ENCODE assay signal across 34 cellular contexts in the genomic region with DNA sequence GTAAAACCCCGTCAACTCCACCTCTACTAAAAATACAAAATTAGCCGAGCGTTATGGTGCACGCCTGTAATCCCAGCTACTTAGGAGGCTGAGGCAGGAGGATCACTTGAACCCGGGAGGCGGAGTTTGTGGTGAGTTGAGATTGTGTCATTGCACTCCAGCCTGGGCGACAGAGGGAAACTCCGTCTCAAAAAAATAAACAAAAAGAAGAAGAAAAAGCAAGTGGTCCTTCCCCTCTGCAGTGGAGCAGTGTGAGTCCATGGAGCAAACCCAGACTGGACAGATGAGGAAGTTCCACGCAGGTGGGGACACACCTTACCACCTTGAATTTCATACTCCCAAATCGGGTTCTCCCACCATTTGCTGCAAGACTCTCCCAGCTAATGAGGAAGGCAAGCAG. TPM values are rescaled to one million over a fixed set of nuclear protein-coding genes. Genes with fewer than 3 reads are reported as not detected.
DNase-seq lines count a peak whose midpoint lies in the region; ATAC-seq and TF ChIP-seq lines count a peak whose summit lies in the region.
"Had no signal": no experiment of that assay in that cellular context is flagged by ENCODE, and none has a peak within 500 bp of the region (broad histone marks: within the 10 kb centered on the region; RNA-seq: fewer than 3 reads in every experiment).

No MANE protein-coding gene starts in this region.

- H2AFZ ChIP-seq in SK-N-SH (ENCODE audit: low read depth) (peak overlapping the region; percentile 50; the same call in 1 of the 2 replicates), fibroblast of lung (ENCODE audit: low read length) (no peak overlapping the region)

- H3K27me3 ChIP-seq in SK-N-SH (ENCODE audit: insufficient read depth) (no peaks in the 10 kb centered on the region), SJSA1 (replicated peaks) (no peaks in the 10 kb centered on the region), fibroblast of lung (ENCODE audit: control insufficient read depth, insufficient read depth, low read length) (no peaks in the 10 kb centered on the region), vagina (no peaks in the 10 kb centered on the region), right atrium auricular region (no peaks in the 10 kb centered on the region)

- H3F3A ChIP-seq in SK-N-SH (replicated peaks; ENCODE audit: insufficient read depth), result peaks cover 42% of the 10 kb centered on the region

- H3K4me2 ChIP-seq in SK-N-SH, result peak overlapping the region; percentile 39
- no peak overlapping the region for H3K4me2 ChIP-seq in fibroblast of lung (ENCODE audit: extremely low read depth, insufficient read depth, low read length)
- H3K4me2 ChIP-seq: smooth muscle cell had no signal

- CTCF ChIA-PET in SK-N-SH (lab: Yijun Ruan, JAX), result interaction anchor here (0.8 to 2.4 kb wide), 6 partner anchors 19 to 219 kb away, joined by 3 to 11 read pairs (median 4); no protein-coding TSS in a partner anchor

- H3K9ac ChIP-seq in SK-N-SH (peak overlapping the region; percentile 36; the same call in 1 of the 2 replicates), fibroblast of lung (ENCODE audit: insufficient read depth, low read length) (no peak overlapping the region)

- H3K79me2 ChIP-seq in SK-N-SH (ENCODE audit: insufficient read depth), result peaks cover 16% of the 10 kb centered on the region; the same call in 1 of the 2 replicates
- H3K79me2 ChIP-seq in fibroblast of lung (ENCODE audit: control insufficient read depth, insufficient read depth, low read length), result no peaks in the 10 kb centered on the region

- no peaks in the 10 kb centered on the region for H4K20me1 ChIP-seq in SK-N-SH (ENCODE audit: insufficient read depth)
- no peaks in the 10 kb centered on the region for H4K20me1 ChIP-seq in fibroblast of lung (ENCODE audit: control insufficient read depth, extremely low read depth, insufficient read depth, low read length)

- no peak for TF ChIP-seq POLR2A in vagina (IDR thresholded peaks at IDR 0.05)

- no peak for TF ChIP-seq EP300 in SK-N-SH (IDR thresholded peaks at IDR 0.05; ENCODE audit: borderline replicate concordance in 1 of 2, low read depth in 1 of 2, low read length in 1 of 2)

- H3K27ac ChIP-seq in SK-N-SH (ENCODE audit: low read depth in 2 of 2, low read length in 1 of 2), result peak overlapping the region in 1 of 2 experiments; percentile 98; a peak in 2 of 4 replicates
- peak overlapping the region; percentile 41; the same call in 1 of the 2 replicates for H3K27ac ChIP-seq in SJSA1
- H3K27ac ChIP-seq in fibroblast of lung (ENCODE audit: insufficient read depth, low read length), result peak overlapping the region; percentile 1
- H3K27ac ChIP-seq in vagina, result peak overlapping the region; percentile 6
- H3K27ac ChIP-seq in right atrium auricular region, result no peak overlapping the region
- H3K27ac ChIP-seq: HL-60, SK-N-MC had no signal

- H3K4me1 ChIP-seq in SK-N-SH (ENCODE audit: control insufficient read depth in 1 of 2, insufficient read depth in 2 of 2, low read depth in 1 of 2, low read length in 1 of 2), result peaks cover 11 to 38% of the 10 kb centered on the region in 2 experiments; a peak in 3 of 4 replicates
- H3K4me1 ChIP-seq in SJSA1 (replicated peaks), result peaks cover 69% of the 10 kb centered on the region
- peaks cover 10% of the 10 kb centered on the region for H3K4me1 ChIP-seq in fibroblast of lung (ENCODE audit: control insufficient read depth, extremely low read depth, insufficient read depth, low read length)
- peaks cover 8% of the 10 kb centered on the region for H3K4me1 ChIP-seq in vagina
- H3K4me1 ChIP-seq in right atrium auricular region, result peaks cover 0 to 37% of the 10 kb centered on the region in 2 donors

- TF ChIP-seq CTCF in SK-N-SH (IDR thresholded peaks at IDR 0.05) (no peak), fibroblast of lung (conservative IDR thresholded peaks at IDR 0.05 in 1 of 2, IDR thresholded peaks at IDR 0.05 in 1 of 2; ENCODE audit: low read depth in 1 of 2, low read length in 2 of 2) (no peak), vagina (IDR thresholded peaks at IDR 0.05) (no peak), right atrium auricular region (IDR thresholded peaks at IDR 0.05) (no peak)

- WGBS in SK-N-SH (ENCODE audit: low lambda C conversion rate), result 89% methylated on average over 10 of the region's 10 CpGs

- no peaks in the 10 kb centered on the region for H3K9me2 ChIP-seq in SK-N-SH

- no peak overlapping the region for H3K4me3 ChIP-seq in SK-N-SH (ENCODE audit: low read depth in 2 of 2, low read length in 1 of 2)
- no peak overlapping the region for H3K4me3 ChIP-seq in SJSA1
- no peak overlapping the region for H3K4me3 ChIP-seq in fibroblast of lung (replicated peaks in 1 of 4; ENCODE audit: control extremely low read depth in 1 of 4, insufficient read depth in 1 of 4, low read depth in 3 of 4, low read length in 4 of 4)
- no peak overlapping the region for H3K4me3 ChIP-seq in vagina
- no peak overlapping the region for H3K4me3 ChIP-seq in right atrium auricular region
- H3K4me3 ChIP-seq: GM12878, left ventricle myocardium inferior, SK-N-MC, smooth muscle cell had no signal

- H3K36me3 ChIP-seq in SK-N-SH (replicated peaks in 1 of 2; ENCODE audit: control insufficient read depth in 1 of 2, insufficient read depth in 2 of 2, low read length in 1 of 2), result no peaks in the 10 kb centered on the region
- H3K36me3 ChIP-seq in SJSA1, result no peaks in the 10 kb centered on the region
- H3K36me3 ChIP-seq in fibroblast of lung (ENCODE audit: control insufficient read depth, insufficient read depth, low read length), result no peaks in the 10 kb centered on the region
- no peaks in the 10 kb centered on the region for H3K36me3 ChIP-seq in vagina
- no peaks in the 10 kb centered on the region for H3K36me3 ChIP-seq in right atrium auricular region
- H3K36me3 ChIP-seq: left ventricle myocardium inferior had no signal

- no peaks in the 10 kb centered on the region for H3K9me3 ChIP-seq in SK-N-SH
- no peaks in the 10 kb centered on the region for H3K9me3 ChIP-seq in SJSA1 (replicated peaks)
- no peaks in the 10 kb centered on the region for H3K9me3 ChIP-seq in fibroblast of lung (ENCODE audit: control insufficient read depth, insufficient read depth, low read depth, low read length)
- no peaks in the 10 kb centered on the region for H3K9me3 ChIP-seq in vagina
- no peaks in the 10 kb centered on the region for H3K9me3 ChIP-seq in right atrium auricular region
- H3K9me3 ChIP-seq: left ventricle myocardium inferior had no signal

- DNase-seq in SK-N-SH (no peak), SJSA1 (ENCODE audit: low read depth in 1 of 2, low spot score in 2 of 2) (no peak), fibroblast of lung (ENCODE audit: low read depth in 2 of 2) (no peak), vagina (ENCODE audit: extremely low spot score in 2 of 2) (no peak), activated T-cell treated with anti-CD3 and anti-CD28 coated beads for 4 hours (no peak), NCI-H128 (lab: John Stamatoyannopoulos, UW; ENCODE audit: unreplicated experiment) (no peak), right atrium auricular region (ENCODE audit: low spot score) (no peak)
- DNase-seq: 8988T; activated CD8-positive, alpha-beta T cell treated with anti-CD3 and anti-CD28 coated beads for 36 hours; AML-193; caudate nucleus; CD8-positive, alpha-beta T cell; DMS 273 treated with DMSO at 0.1 percent for 48 hours; left ventricle myocardium inferior; naive B cell; NCI-H1417; NCI-H2081; NCI-H226; NCI-H69; occipital lobe; RPMI8226; T-helper 2 cell had no signal

- POLR2A ChIA-PET in SK-N-SH (lab: Yijun Ruan, JAX), result no interaction called here

- ATAC-seq in SK-N-SH treated with all-trans-retinoic acid at 6 μM for 48 hours, result no peak
- ATAC-seq: activated CD8-positive, alpha-beta T cell treated with anti-CD3 and anti-CD28 coated beads for 36 hours; CD8-positive, alpha-beta T cell; GM12878; stimulated activated effector memory CD8-positive, alpha-beta T cell treated with anti-CD3 and anti-CD28 coated beads, Interleukin-12 subunit alpha, Interleukin-12 subunit beta, amount 100 ng/mL, for 72 hours had no signal

- TF ChIP-seq RAD21 in SK-N-SH (IDR thresholded peaks at IDR 0.05; ENCODE audit: low read length), result no peak

- intact Hi-C loops in vagina (cut with DNase I), result no loop called here

RNA-seq across cellular contexts. Expression of gene SERPINE1, which starts 13.0 kb away (rescaled TPM):
- 4,174 and 5,753 TPM in 2 replicates for polyA plus RNA-seq in SK-N-SH (2012; rRNA removed)
- polyA plus RNA-seq in SK-N-SH (2012; cell fraction: cytosol; rRNA removed), result 2,518 and 3,426 TPM in 2 replicates
- 3,662 and 5,083 TPM in 2 replicates for polyA plus RNA-seq in SK-N-SH (2012; cell fraction: nucleus; rRNA removed)
- 21.8 and 25.6 TPM in 2 replicates for total RNA-seq in SJSA1 (2014; rRNA removed; shearing (Covaris generic))
- 41.3 and 167 TPM in 2 replicates for total RNA-seq in fibroblast of lung
- polyA plus RNA-seq in fibroblast of lung, result 679 and 1,153 TPM in 2 replicates
- polyA plus RNA-seq in fibroblast of lung (2012), result 413 and 685 TPM in 2 replicates
- 763 and 1,105 TPM in 2 replicates for polyA minus RNA-seq in fibroblast of lung (ENCODE audit: low replicate concordance)
- total RNA-seq in vagina, result 14.7 TPM
- 10 to 100 TPM; 28.0 to 40.8 TPM for total RNA-seq in right atrium auricular region
- polyA plus RNA-seq: IgD-negative memory B cell had no signal

RNA-seq across cellular contexts. Expression of gene TRIM56, which starts 28.6 kb away (rescaled TPM):
- polyA plus RNA-seq in SK-N-SH (2012; rRNA removed) (2.5 and 2.9 TPM in 2 replicates), fibroblast of lung (4.7 and 6.0 TPM in 2 replicates)
- polyA plus RNA-seq in SK-N-SH (2012; cell fraction: cytosol; rRNA removed), result 2.4 TPM in 2 replicates
- polyA plus RNA-seq in SK-N-SH (2012; cell fraction: nucleus; rRNA removed), result 7.4 and 7.8 TPM in 2 replicates
- 5.2 and 10.3 TPM in 2 replicates for total RNA-seq in SJSA1 (2014; rRNA removed; shearing (Covaris generic))
- total RNA-seq in fibroblast of lung (21.8 and 27.6 TPM in 2 replicates), vagina (19.4 TPM), right atrium auricular region (10 to 100 TPM; 10.2 to 15.2 TPM)
- polyA plus RNA-seq in fibroblast of lung (2012), result 11.3 and 16.2 TPM in 2 replicates
- polyA minus RNA-seq in fibroblast of lung (ENCODE audit: low replicate concordance), result 9.5 and 9.6 TPM in 2 replicates

RNA-seq across cellular contexts. Expression of gene AP1S1, which starts 40.4 kb away (rescaled TPM):
- 616 and 704 TPM in 2 replicates for polyA plus RNA-seq in SK-N-SH (2012; rRNA removed)
- polyA plus RNA-seq in SK-N-SH (2012; cell fraction: cytosol; rRNA removed), result 481 and 593 TPM in 2 replicates
- 340 and 390 TPM in 2 replicates for polyA plus RNA-seq in SK-N-SH (2012; cell fraction: nucleus; rRNA removed)
- 98.4 and 119 TPM in 2 replicates for total RNA-seq in SJSA1 (2014; rRNA removed; shearing (Covaris generic))
- total RNA-seq in fibroblast of lung, result 127 and 139 TPM in 2 replicates
- polyA plus RNA-seq in fibroblast of lung, result 128 and 185 TPM in 2 replicates
- polyA plus RNA-seq in fibroblast of lung (2012), result 136 and 181 TPM in 2 replicates
- 78.8 and 128 TPM in 2 replicates for polyA minus RNA-seq in fibroblast of lung (ENCODE audit: low replicate concordance)
- total RNA-seq in vagina, result 42.5 TPM
- 10 to 100 TPM; 16.1 to 18.8 TPM for total RNA-seq in right atrium auricular region

RNA-seq across cellular contexts. Expression of gene VGF, which starts 51.5 kb away (rescaled TPM):
- 17.4 and 54.3 TPM in 2 replicates for polyA plus RNA-seq in SK-N-SH (2012; rRNA removed)
- polyA plus RNA-seq in SK-N-SH (2012; cell fraction: cytosol; rRNA removed), result 48.7 and 59.7 TPM in 2 replicates
- 65.5 and 96.9 TPM in 2 replicates for polyA plus RNA-seq in SK-N-SH (2012; cell fraction: nucleus; rRNA removed)
- total RNA-seq in SJSA1 (2014; rRNA removed; shearing (Covaris generic)), result not detected in 2 replicates
- 0.26 and 0.66 TPM in 2 replicates for total RNA-seq in fibroblast of lung
- polyA plus RNA-seq in fibroblast of lung, result 0.14 TPM in 1 of 2 replicates, not detected in the other
- 0.10 and 1.5 TPM in 2 replicates for polyA plus RNA-seq in fibroblast of lung (2012)
- 0.15 TPM in 1 of 2 replicates, not detected in the other for polyA minus RNA-seq in fibroblast of lung (ENCODE audit: low replicate concordance)
- 1.2 TPM for total RNA-seq in vagina
- total RNA-seq in right atrium auricular region, result not detected
- total RNA-seq: activated CD8-positive, alpha-beta T cell treated with anti-CD3 and anti-CD28 coated beads for 36 hours; aorta; CD8-positive, alpha-beta T cell; dermis microvascular lymphatic vessel endothelial cell; glomerular endothelial cell; left ventricle myocardium inferior; subcutaneous adipose tissue; urinary bladder had no signal
- polyA plus RNA-seq: aorta, IgD-negative memory B cell had no signal

Comparison
In these comparisons a context has a peak if more than half of its experiments do, and no peak if none do; other contexts are left out.
1. H3K27ac ChIP-seq: peak in SJSA1 (single experiment), fibroblast of lung (single experiment) and vagina (single experiment); none in right atrium auricular region (0 of 2).